ENCODE assay signal across 8 cellular contexts in genomic region chr4:48341776-48342558, GRCh38. TPM values are rescaled to one million over a fixed set of nuclear protein-coding genes. Genes with fewer than 3 reads are reported as not detected.
DNase-seq lines count a peak whose midpoint lies in the region; FAIRE-seq and TF ChIP-seq lines count a peak whose summit lies in the region.

No MANE protein-coding gene starts in this region.

- H3K27me3 ChIP-seq in MM.1S (replicated peaks; ENCODE audit: insufficient read depth, low read length) (no peaks in the 10 kb centered on the region), mesendoderm (ENCODE audit: insufficient read depth, low read length, poor library complexity) (no peaks in the 10 kb centered on the region)
- H3K27me3 ChIP-seq in effector memory CD4-positive, alpha-beta T cell (replicated peaks; ENCODE audit: control insufficient read depth, insufficient read depth, low read length, poor library complexity, severe bottlenecking), result no peaks in the 10 kb centered on the region

- FAIRE-seq in GM12891 (lab: Jason Lieb, UNC), result peak; percentile 23

- H3K36me3 ChIP-seq in MM.1S (replicated peaks; ENCODE audit: insufficient read depth, low read length), result no peaks in the 10 kb centered on the region
- H3K36me3 ChIP-seq in effector memory CD4-positive, alpha-beta T cell (ENCODE audit: control insufficient read depth, insufficient read depth, low read length), result no peaks in the 10 kb centered on the region
- no peaks in the 10 kb centered on the region for H3K36me3 ChIP-seq in mesendoderm (ENCODE audit: control insufficient read depth, insufficient read depth, low read length)

- no peaks in the 10 kb centered on the region for H4K20me1 ChIP-seq in MM.1S (ENCODE audit: insufficient read depth, low read length)

- H3K4me2 ChIP-seq in MM.1S (ENCODE audit: low read depth, low read length), result peak overlapping the region; percentile 97
- peak overlapping the region; percentile 95 for H3K4me2 ChIP-seq in mesendoderm (ENCODE audit: low read length)

- no peak; the same call in 1 of the 2 replicates for TF ChIP-seq CTCF in MM.1S (IDR thresholded peaks at IDR 0.05; ENCODE audit: low read length)

- no peak overlapping the region for H4K5ac ChIP-seq in mesendoderm (ENCODE audit: low read length)

- peak overlapping the region; percentile 95 for H3K56ac ChIP-seq in mesendoderm (ENCODE audit: low read length)

- H3K79me2 ChIP-seq in MM.1S (ENCODE audit: low read length) (peaks cover 53% of the 10 kb centered on the region), mesendoderm (ENCODE audit: control insufficient read depth, insufficient read depth, low read length) (peaks cover 45% of the 10 kb centered on the region)

- H3F3A ChIP-seq in MM.1S (ENCODE audit: insufficient read depth, low read length), result peaks cover 12% of the 10 kb centered on the region; the same call in 1 of the 2 replicates

- peak overlapping the region; percentile 76 for H3K23ac ChIP-seq in mesendoderm (ENCODE audit: low read length)

- H3K4me1 ChIP-seq in MM.1S (ENCODE audit: low read length) (peaks cover 28% of the 10 kb centered on the region), mesendoderm (ENCODE audit: control insufficient read depth, low read depth, low read length) (no peaks in the 10 kb centered on the region)
- peaks cover 14% of the 10 kb centered on the region for H3K4me1 ChIP-seq in effector memory CD4-positive, alpha-beta T cell (ENCODE audit: control insufficient read depth, insufficient read depth, low read length, poor library complexity, severe bottlenecking)

- peak overlapping the region; percentile 24 for H2BK120ac ChIP-seq in mesendoderm (ENCODE audit: low read depth, low read length)

- no CpG with 5 or more reads among the region's 63 CpGs for WGBS in mesendoderm (ENCODE audit: extremely low coverage, insufficient coverage, low lambda C conversion rate)

- H3K9ac ChIP-seq in MM.1S (ENCODE audit: low read length), result peak overlapping the region; percentile 87
- peak overlapping the region; percentile 95 for H3K9ac ChIP-seq in mesendoderm (ENCODE audit: low read length)

- H3K4me3 ChIP-seq in MM.1S (ENCODE audit: low read length) (peak overlapping the region; percentile 95), mesendoderm (ENCODE audit: low read length) (peak overlapping the region; percentile 96)
- peak overlapping the region; percentile 77 for H3K4me3 ChIP-seq in effector memory CD4-positive, alpha-beta T cell (ENCODE audit: insufficient read depth, low read depth, low read length, poor library complexity, severe bottlenecking)

- H3K27ac ChIP-seq in MM.1S (ENCODE audit: low read length), result peak overlapping the region; percentile 77; the same call in 1 of the 2 replicates
- peak overlapping the region; percentile 88 for H3K27ac ChIP-seq in effector memory CD4-positive, alpha-beta T cell (ENCODE audit: insufficient read depth, low read length, poor library complexity, severe bottlenecking)
- peak overlapping the region; percentile 96 for H3K27ac ChIP-seq in mesendoderm (ENCODE audit: low read depth, low read length)

- peak overlapping the region; percentile 80 for H2AFZ ChIP-seq in MM.1S (ENCODE audit: low read length)

- H3K18ac ChIP-seq in mesendoderm (ENCODE audit: low read length), result peak overlapping the region; percentile 94

- TF ChIP-seq POLR2A in GM12891 (IDR thresholded peaks at IDR 0.05; ENCODE audit: low read depth, low read length), result no peak

- H2BK5ac ChIP-seq in mesendoderm (ENCODE audit: low read length), result peak overlapping the region; percentile 15

- no peaks in the 10 kb centered on the region for H3K9me2 ChIP-seq in MM.1S (replicated peaks; ENCODE audit: insufficient read depth, low read length)

- no peak overlapping the region for H2BK15ac ChIP-seq in mesendoderm (replicated peaks; ENCODE audit: low read depth)

- H4K8ac ChIP-seq in mesendoderm (ENCODE audit: low read depth, low read length), result no peak overlapping the region

- H3K9me3 ChIP-seq in MM.1S (replicated peaks; ENCODE audit: insufficient read depth, low read length), result no peaks in the 10 kb centered on the region
- H3K9me3 ChIP-seq in effector memory CD4-positive, alpha-beta T cell (ENCODE audit: control insufficient read depth, low read length), result no peaks in the 10 kb centered on the region

- H3K4ac ChIP-seq in mesendoderm (ENCODE audit: low read depth, low read length), result peak overlapping the region; percentile 90

- DNase-seq in GM12891 (ENCODE audit: insufficient read length, low spot score) (peak; percentile 16), HCEC 1CT (peak; percentile 17), MM.1S (peak; percentile 45), mesendoderm (peak; percentile 74), cerebellar nuclear complex (lab: John Stamatoyannopoulos, UW) (no peak)
- DNase-seq in activated CD4-positive, alpha-beta T cell treated with anti-CD3 and anti-CD28 coated beads, Interleukin-2, amount 50 U/mL, for 48 hours, result peak; percentile 45 to 52
- DNase-seq in effector memory CD4-positive, alpha-beta T cell, result peak in 1 of 3 donors; percentile 25
- DNase-seq in stimulated activated CD8-positive, alpha-beta memory T cell treated with anti-CD3 and anti-CD28 coated beads, Interleukin-15, amount 100 ng/mL, for 1 hour (ENCODE audit: low read depth), result peak; percentile 23

- H3K79me1 ChIP-seq in mesendoderm (ENCODE audit: low read length), result peaks cover 6% of the 10 kb centered on the region

- H2AK5ac ChIP-seq in mesendoderm (ENCODE audit: low read length), result no peak overlapping the region

TF ChIP-seq in GM12891, 5 proteins besides CTCF, POLR2A, EP300 and RAD21:
- TF ChIP-seq TAF1 (IDR thresholded peaks at IDR 0.05; ENCODE audit: low read depth, low read length), result no peak
- no peak for TF ChIP-seq PAX5 (IDR thresholded peaks at IDR 0.05; ENCODE audit: insufficient read depth, low read length, severe bottlenecking)
- no peak for TF ChIP-seq POLR2AphosphoS5 (IDR thresholded peaks at IDR 0.05; ENCODE audit: low read depth, low read length)
- TF ChIP-seq POU2F2 (IDR thresholded peaks at IDR 0.05; ENCODE audit: low read depth, low read length), result no peak
- TF ChIP-seq SPI1 (IDR thresholded peaks at IDR 0.05; ENCODE audit: low read depth, low read length), result no peak

RNA-seq across cellular contexts. Expression of gene SLAIN2, which starts 0.6 kb away (rescaled TPM):
- 27.3 TPM for polyA plus RNA-seq in GM12891 (2012; ENCODE audit: low read depth, missing spikeins)
- 45.6 TPM for polyA plus RNA-seq in mesendoderm (2013, experiment 1 of 2)
- polyA plus RNA-seq in mesendoderm (2013, experiment 2 of 2), result 44.0 TPM

Comparison
In these comparisons a context has a peak if more than half of its experiments do, and no peak if none do; other contexts are left out.
1. DNase-seq: peak in GM12891 (single experiment), HCEC 1CT (single experiment), MM.1S (single experiment), activated CD4-positive, alpha-beta T cell treated with anti-CD3 and anti-CD28 coated beads, Interleukin-2, amount 50 U/mL, for 48 hours (2 of 2), mesendoderm (single experiment) and stimulated activated CD8-positive, alpha-beta memory T cell treated with anti-CD3 and anti-CD28 coated beads, Interleukin-15, amount 100 ng/mL, for 1 hour (single experiment); none in cerebellar nuclear complex (0 of 2).
2. Peak in every context shown above with its lines, with median percentiles within 50 percentile points of each other: H3K27ac ChIP-seq and H3K4me3 ChIP-seq.